10 cellular contexts compared by ENCODE assay signal in the genomic region with DNA sequence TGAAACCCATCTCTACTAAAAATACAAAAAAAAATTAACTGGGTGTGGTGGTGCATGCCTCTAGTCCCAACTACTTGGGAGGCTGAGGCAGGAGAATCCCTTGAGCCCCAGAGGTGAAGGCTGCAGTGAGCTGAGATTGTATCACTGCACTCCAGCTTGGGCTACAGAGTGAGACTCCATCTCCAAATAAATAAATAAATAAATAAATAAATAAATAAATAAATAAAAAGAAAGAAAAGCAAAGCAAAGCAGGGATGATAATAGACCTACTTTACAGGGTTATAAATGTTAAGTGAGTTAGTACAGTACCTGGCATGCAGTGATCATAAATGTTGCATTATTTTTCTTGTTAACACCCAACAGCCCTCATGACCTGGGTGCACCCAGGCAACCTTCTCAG. TPM values are rescaled to one million over a fixed set of nuclear protein-coding genes. Genes with fewer than 3 reads are reported as not detected.
DNase-seq lines count a peak whose midpoint lies in the region; ATAC-seq, FAIRE-seq and TF ChIP-seq lines count a peak whose summit lies in the region.
"Not testable (repeated sequence)": the region's sequence is repeated elsewhere in the genome, so short reads cannot be mapped to it uniquely, and the experiment has no call there.
"Had no signal": no experiment of that assay in that cellular context is flagged by ENCODE, and none has a peak within 500 bp of the region (broad histone marks: within the 10 kb centered on the region; RNA-seq: fewer than 3 reads in every experiment).

No MANE protein-coding gene starts in this region.

- H4K20me1 ChIP-seq in keratinocyte (ENCODE audit: control insufficient read depth, extremely low read depth, insufficient read depth, low read length), result not testable (repeated sequence)

- H3K9me1 ChIP-seq in keratinocyte (ENCODE audit: control insufficient read depth, extremely low read depth, insufficient read depth, low read length), result not testable (repeated sequence)

- H3K36me3 ChIP-seq in keratinocyte (ENCODE audit: control insufficient read depth in 2 of 2, extremely low read depth in 1 of 2, insufficient read depth in 2 of 2, low read length in 2 of 2) (peaks cover 15 to 26% of the 10 kb centered on the region in 2 experiments), psoas muscle (ENCODE audit: insufficient read depth in 1 of 2, low read depth in 1 of 2) (peaks cover 0 to 11% of the 10 kb centered on the region in 2 donors), stomach smooth muscle (ENCODE audit: control insufficient read depth in 2 of 2, insufficient read depth in 2 of 2, low read length in 2 of 2) (peaks cover 7 to 17% of the 10 kb centered on the region in 2 donors)

- in situ Hi-C loops in astrocyte of the cerebellum (cut with HindIII; ENCODE audit: low sequenced_read_pairs), result not testable (repeated sequence)

- ATAC-seq in A549, psoas muscle: not testable (repeated sequence)

- H3K9me3 ChIP-seq in A549; keratinocyte (ENCODE audit: control insufficient read depth, low read depth, low read length); psoas muscle; stomach smooth muscle (ENCODE audit: control insufficient read depth in 2 of 2, low read length in 2 of 2): not testable (repeated sequence)

- intact Hi-C loops in psoas muscle (cut with DNase I), result loop anchor here in 1 of 2 donors (2.0 to 5.0 kb wide), 2 partner anchors 28 to 77 kb away; no protein-coding TSS in a partner anchor

- POLR2A ChIA-PET in A549 (lab: Yijun Ruan, JAX), result interaction anchor here (1.0 kb wide), 1 partner anchor 9 kb away, joined by 3 read pairs; no protein-coding TSS in a partner anchor

- not testable (repeated sequence) for H3K4me3 ChIP-seq in A549
- H3K4me3 ChIP-seq in HFF-Myc (replicated peaks; ENCODE audit: low read depth, low read length) (peak overlapping the region; percentile 85), astrocyte of the cerebellum (ENCODE audit: low read depth, low read length) (peak overlapping the region; percentile 10), coronary artery (peak overlapping the region; percentile 94), fibroblast of pulmonary artery (replicated peaks; ENCODE audit: low read depth, low read length) (peak overlapping the region; percentile 94), keratinocyte (ENCODE audit: control insufficient read depth in 2 of 3, extremely low read depth in 1 of 3, insufficient read depth in 2 of 3, low read depth in 1 of 3, low read length in 3 of 3) (peak overlapping the region; percentile 79 to 98 (median 90)), psoas muscle (peak overlapping the region; percentile 66), stomach smooth muscle (ENCODE audit: low read length in 2 of 2) (peak overlapping the region; percentile 83 to 89)

- H3K4me2 ChIP-seq in A549, result peak overlapping the region; percentile 84
- H3K4me2 ChIP-seq in keratinocyte (ENCODE audit: control insufficient read depth, extremely low read depth, insufficient read depth, low read depth, low read length), result peak overlapping the region; percentile 79

- TF ChIP-seq CTCF in A549 (IDR thresholded peaks at IDR 0.05); HFF-Myc (IDR thresholded peaks at IDR 0.05; ENCODE audit: low read depth, low read length, missing control alignments); astrocyte of the cerebellum (IDR thresholded peaks at IDR 0.05; ENCODE audit: low read depth, low read length, missing control alignments); coronary artery (IDR thresholded peaks at IDR 0.05); fibroblast of pulmonary artery (IDR thresholded peaks at IDR 0.05; ENCODE audit: low read length, missing control alignments); keratinocyte (optimal IDR thresholded peaks at IDR 0.05 in 1 of 3, IDR thresholded peaks at IDR 0.05 in 1 of 3, conservative IDR thresholded peaks at IDR 0.05 in 1 of 3; ENCODE audit: extremely low read depth in 1 of 3, insufficient read depth in 2 of 3, low read length in 3 of 3); psoas muscle (IDR thresholded peaks at IDR 0.05): not testable (repeated sequence)

- CTCF ChIA-PET in A549 (lab: Yijun Ruan, JAX), result interaction anchor here (1.3 to 23.3 kb wide), 10 partner anchors 13 to 400 kb away, joined by 3 to 1389 read pairs (median 21); partner anchors contain the start of genes KPTN and NOP53

- peaks cover 49% of the 10 kb centered on the region for H3K79me2 ChIP-seq in keratinocyte (ENCODE audit: control insufficient read depth, insufficient read depth, low read length)

- not testable (repeated sequence) for TF ChIP-seq POLR2A in A549 (IDR thresholded peaks at IDR 0.05; ENCODE audit: low read length)

- H3K4me1 ChIP-seq in A549, result peaks cover 19% of the 10 kb centered on the region
- H3K4me1 ChIP-seq in keratinocyte (ENCODE audit: control insufficient read depth, extremely low read depth, insufficient read depth, low read length), result peaks cover 19% of the 10 kb centered on the region
- H3K4me1 ChIP-seq in psoas muscle, result not testable (repeated sequence)
- H3K4me1 ChIP-seq in stomach smooth muscle (ENCODE audit: control insufficient read depth, insufficient read depth, low read length), result peaks cover 51% of the 10 kb centered on the region

- dilution Hi-C loops in keratinocyte (cut with MboI; ENCODE audit: extremely low pct_ligation_motif_present, low sequenced_read_pairs), result not testable (repeated sequence)

- not testable (repeated sequence) for H3K27me3 ChIP-seq in keratinocyte (ENCODE audit: control insufficient read depth, extremely low read depth, insufficient read depth, low read length); stomach smooth muscle (ENCODE audit: control insufficient read depth in 1 of 2, insufficient read depth in 2 of 2, low read length in 2 of 2)
- H3K27me3 ChIP-seq in psoas muscle (ENCODE audit: insufficient read depth in 3 of 3, low read length in 2 of 3), result peaks cover 0 to 51% (median 15%) of the 10 kb centered on the region in 3 donors

- TF ChIP-seq RAD21 in A549 (conservative IDR thresholded peaks at IDR 0.05 in 1 of 2, IDR thresholded peaks at IDR 0.05 in 1 of 2), result not testable (repeated sequence)

- H3K9ac ChIP-seq in keratinocyte (ENCODE audit: control insufficient read depth, extremely low read depth, insufficient read depth, low read length); stomach smooth muscle (ENCODE audit: low read length in 2 of 2): not testable (repeated sequence)

- TF ChIP-seq EP300 in A549 (IDR thresholded peaks at IDR 0.05), result not testable (repeated sequence)

- DNase-seq in A549 (ENCODE audit: low read depth in 1 of 2, low spot score in 1 of 2); HFF-Myc (ENCODE audit: extremely low read depth, low read depth); astrocyte of the cerebellum (ENCODE audit: low read depth); coronary artery (ENCODE audit: low spot score); fibroblast of pulmonary artery (ENCODE audit: low read depth); keratinocyte (ENCODE audit: low read depth, low spot score); psoas muscle: not testable (repeated sequence)

- H3K27ac ChIP-seq in A549, result peak overlapping the region in 1 of 2 experiments; percentile 99; a peak in 2 of 6 replicates
- H3K27ac ChIP-seq in coronary artery, result peak overlapping the region; percentile 90 to 99
- H3K27ac ChIP-seq in keratinocyte (ENCODE audit: control insufficient read depth, insufficient read depth, low read length); psoas muscle; stomach smooth muscle (ENCODE audit: low read length): not testable (repeated sequence)

- not testable (repeated sequence) for FAIRE-seq in A549 (lab: Jason Lieb, UNC); keratinocyte (lab: Jason Lieb, UNC)

- H2AFZ ChIP-seq in keratinocyte (ENCODE audit: control insufficient read depth, low read length), result not testable (repeated sequence)

TF ChIP-seq in A549, 52 proteins besides CTCF, POLR2A, EP300 and RAD21:
- TF ChIP-seq ZC3H11A (IDR thresholded peaks at IDR 0.05), result peak; percentile 63

RNA-seq across cellular contexts. Expression of gene EHD2, which starts 1.6 kb away (rescaled TPM):
- polyA plus RNA-seq in A549 (2011; rRNA removed) (32.3 and 36.9 TPM in 2 replicates), A549 (2017; fragmentation: RNase III; extraction: RNeasy Plus Mini Kit Qiagen cat#74134 plus additional on column Dnase treatment) (93.8 to 112 TPM (median 105 TPM) in 3 replicates), keratinocyte (18.3 to 48.5 TPM (median 23.7 TPM) in 3 replicates), psoas muscle (10 to 100 TPM; 14.7 to 25.1 (median 19.5) TPM)
- 44.9 and 64.2 TPM in 2 replicates for polyA plus RNA-seq in A549 (2012; cell fraction: cytosol; rRNA removed)
- polyA plus RNA-seq in A549 (2012; cell fraction: nucleus; rRNA removed), result 81.9 and 84.0 TPM in 2 replicates
- 31.1 and 39.1 TPM in 2 replicates for polyA minus RNA-seq in A549 (2011; rRNA and poly(A)+ RNA removed)
- 35.1 TPM for polyA plus RNA-seq in keratinocyte (2011; ENCODE audit: low read depth)
- polyA plus RNA-seq in keratinocyte (2011; cell fraction: cytosol; rRNA removed), result 43.9 and 91.5 TPM in 2 replicates
- 95.6 and 141 TPM in 2 replicates for polyA plus RNA-seq in keratinocyte (2011; cell fraction: nucleus; rRNA removed)
- 71.1 and 183 TPM in 2 replicates for polyA plus RNA-seq in keratinocyte (2012; ENCODE audit: low replicate concordance)
- 26.8 to 216 TPM (median 31.6 TPM) in 3 replicates for polyA minus RNA-seq in keratinocyte
- polyA minus RNA-seq in keratinocyte (2011; cell fraction: cytosol; rRNA and poly(A)+ RNA removed), result 198 TPM
- 114 and 133 TPM in 2 replicates for polyA minus RNA-seq in keratinocyte (2011; cell fraction: nucleus; rRNA and poly(A)+ RNA removed)
- total RNA-seq in psoas muscle, result 10 to 100 TPM; 27.8 to 46.3 (median 31.7) TPM
- total RNA-seq: activated CD4-positive, alpha-beta memory T cell treated with anti-CD3 and anti-CD28 coated beads, Interleukin-2, amount 10 ng/mL, durations not matched to agents 7 days and 5 days; CD4-positive, alpha-beta memory T cell had no signal
- polyA plus RNA-seq: CD4-positive, alpha-beta memory T cell had no signal

RNA-seq across cellular contexts. Expression of gene NOP53, which starts 30.5 kb away (rescaled TPM):
- polyA plus RNA-seq in A549 (2011; rRNA removed) (169 and 182 TPM in 2 replicates), A549 (2017; fragmentation: RNase III; extraction: RNeasy Plus Mini Kit Qiagen cat#74134 plus additional on column Dnase treatment) (134 to 153 TPM (median 135 TPM) in 3 replicates), keratinocyte (64.5 to 80.2 TPM (median 73.9 TPM) in 3 replicates), psoas muscle (100 to 1,000 TPM; 247 to 268 (median 257) TPM)
- polyA plus RNA-seq in A549 (2012; cell fraction: cytosol; rRNA removed), result 198 and 215 TPM in 2 replicates
- 223 and 230 TPM in 2 replicates for polyA plus RNA-seq in A549 (2012; cell fraction: nucleus; rRNA removed)
- polyA minus RNA-seq in A549 (2011; rRNA and poly(A)+ RNA removed), result 109 and 128 TPM in 2 replicates
- 126 TPM for polyA plus RNA-seq in keratinocyte (2011; ENCODE audit: low read depth)
- 33.7 and 90.4 TPM in 2 replicates for polyA plus RNA-seq in keratinocyte (2011; cell fraction: cytosol; rRNA removed)
- polyA plus RNA-seq in keratinocyte (2011; cell fraction: nucleus; rRNA removed), result 50.2 and 59.6 TPM in 2 replicates
- polyA plus RNA-seq in keratinocyte (2012; ENCODE audit: low replicate concordance), result 137 and 149 TPM in 2 replicates
- 29.1 to 62.5 TPM (median 32.3 TPM) in 3 replicates for polyA minus RNA-seq in keratinocyte
- polyA minus RNA-seq in keratinocyte (2011; cell fraction: cytosol; rRNA and poly(A)+ RNA removed), result 129 TPM
- polyA minus RNA-seq in keratinocyte (2011; cell fraction: nucleus; rRNA and poly(A)+ RNA removed), result 28.0 and 30.9 TPM in 2 replicates
- total RNA-seq in psoas muscle, result 100 to 1,000 TPM in 3 of 4 donors, 10 to 100 TPM in 1; 96.3 to 166 (median 127) TPM
